8 cellular contexts compared by ENCODE assay signal in the genomic region with DNA sequence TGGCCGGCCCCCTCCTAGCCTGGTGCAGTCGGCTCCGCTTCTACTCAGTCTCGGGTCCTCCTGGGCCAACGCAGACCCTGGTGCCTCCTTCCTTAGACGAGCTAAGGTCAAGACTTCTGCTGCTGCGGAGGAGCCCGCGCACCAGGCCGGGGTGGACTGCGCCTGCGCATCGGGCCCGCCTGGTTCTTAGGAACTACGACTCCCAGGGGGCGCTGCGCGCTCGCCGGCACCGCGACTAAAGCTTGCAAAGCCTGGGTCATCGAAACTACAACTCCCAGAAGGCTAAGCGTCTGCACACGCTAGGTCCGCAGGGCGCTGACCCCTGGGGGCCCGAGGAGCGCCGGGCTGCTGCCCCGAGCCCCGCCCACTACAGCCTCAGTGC. TPM values are rescaled to one million over a fixed set of nuclear protein-coding genes. Genes with fewer than 3 reads are reported as not detected.
DNase-seq lines count a peak whose midpoint lies in the region; ATAC-seq and TF ChIP-seq lines count a peak whose summit lies in the region.

A gene (minus strand): TSS at position 145 of the 382 bp plus-strand sequence. CDS start 6,559 bp downstream, outside the sequence.

- no peak within 1 kb of the TSS for H3K27ac ChIP-seq in brain microvascular endothelial cell
- H3K27ac ChIP-seq in hepatocyte, result no peak within 1 kb of the TSS

- no peaks in the 10 kb centered on the region for H3K79me2 ChIP-seq in hepatocyte

- no peak within 1 kb of the TSS for H3K4me2 ChIP-seq in hepatocyte

- intact Hi-C loops in left colon (cut with DNase I, micrococcal nuclease), result no loop called here

- H3K27me3 ChIP-seq in brain microvascular endothelial cell (replicated peaks) (no peaks in the 10 kb centered on the region), hepatocyte (no peaks in the 10 kb centered on the region)

- H3K9me2 ChIP-seq in hepatocyte (replicated peaks; ENCODE audit: insufficient read depth), result no peaks in the 10 kb centered on the region

- TF ChIP-seq CTCF in GM10266 (IDR thresholded peaks at IDR 0.05; ENCODE audit: control insufficient read depth, insufficient read depth, low read depth, missing control alignments) (no peak), brain microvascular endothelial cell (IDR thresholded peaks at IDR 0.05; ENCODE audit: low read depth, low read length, missing control alignments) (no peak), hepatocyte (IDR thresholded peaks at IDR 0.05; ENCODE audit: poor library complexity) (no peak)

- H3K4me3 ChIP-seq in brain microvascular endothelial cell (ENCODE audit: low read depth, low read length) (no peak within 1 kb of the TSS), hepatocyte (no peak within 1 kb of the TSS)

- no peaks in the 10 kb centered on the region for H4K20me1 ChIP-seq in hepatocyte (ENCODE audit: insufficient read depth, poor library complexity, severe bottlenecking)

- H3K36me3 ChIP-seq in brain microvascular endothelial cell (replicated peaks) (no peaks in the 10 kb centered on the region), hepatocyte (replicated peaks; ENCODE audit: insufficient read depth, low read depth) (no peaks in the 10 kb centered on the region)

- in situ Hi-C loops in brain microvascular endothelial cell (cut with HindIII; ENCODE audit: low pct_ligation_motif_present, low sequenced_read_pairs), result no loop called here

- H2AFZ ChIP-seq in hepatocyte, result no peak within 1 kb of the TSS

- H3K9me3 ChIP-seq in hepatocyte (ENCODE audit: low read depth), result no peaks in the 10 kb centered on the region

- H3K4me1 ChIP-seq in hepatocyte (ENCODE audit: insufficient read depth), result no peaks in the 10 kb centered on the region

- peak; percentile 46 for ATAC-seq in left colon
- no peak for ATAC-seq in GM18909 (IDR thresholded peaks at IDR 0.05; ENCODE audit: poor library complexity, unreplicated experiment)

- DNase-seq in GM10266 (ENCODE audit: extremely low spot score), result peak; percentile 58
- peak; percentile 49 to 73 (median 71) for DNase-seq in activated CD4-positive, CD25-positive, alpha-beta regulatory T cell (lab: John Stamatoyannopoulos, UW)
- DNase-seq in brain microvascular endothelial cell, result peak; percentile 40
- DNase-seq in left colon, result peak; percentile 81 to 90
- DNase-seq in stimulated activated CD4-positive, alpha-beta T cell treated with anti-CD3 and anti-CD28 coated beads, Interleukin-4, amount 100 ng/mL, for 1 hour, result peak; percentile 89
- DNase-seq in hepatocyte (ENCODE audit: low spot score), result no peak
- DNase-seq in NCI-H446 treated with DMSO at 0.1 percent for 48 hours (lab: John Stamatoyannopoulos, UW), result no peak

- 89% methylated on average over 32 of the region's 32 CpGs for WGBS in hepatocyte (ENCODE audit: low lambda C conversion rate, missing lambda C conversion rate)

RNA-seq across cellular contexts. Expression of the gene that starts here (rescaled TPM):
- 1 to 10 TPM in 1 of 2 donors, under 1 TPM in 1; 0.55 to 1.6 TPM for total RNA-seq in left colon
- not detected in 2 replicates for total RNA-seq in hepatocyte
- not detected in 2 replicates for polyA plus RNA-seq in hepatocyte

Comparison
In these comparisons a context has a peak if more than half of its experiments do, and no peak if none do; other contexts are left out.
1. DNase-seq: peak in GM10266 (single experiment), activated CD4-positive, CD25-positive, alpha-beta regulatory T cell (4 of 4), brain microvascular endothelial cell (single experiment), left colon (2 of 2) and stimulated activated CD4-positive, alpha-beta T cell treated with anti-CD3 and anti-CD28 coated beads, Interleukin-4, amount 100 ng/mL, for 1 hour (single experiment); none in hepatocyte (single experiment) and NCI-H446 treated with DMSO at 0.1 percent for 48 hours (single experiment).